8 cellular contexts compared by ENCODE assay signal in the genomic region with DNA sequence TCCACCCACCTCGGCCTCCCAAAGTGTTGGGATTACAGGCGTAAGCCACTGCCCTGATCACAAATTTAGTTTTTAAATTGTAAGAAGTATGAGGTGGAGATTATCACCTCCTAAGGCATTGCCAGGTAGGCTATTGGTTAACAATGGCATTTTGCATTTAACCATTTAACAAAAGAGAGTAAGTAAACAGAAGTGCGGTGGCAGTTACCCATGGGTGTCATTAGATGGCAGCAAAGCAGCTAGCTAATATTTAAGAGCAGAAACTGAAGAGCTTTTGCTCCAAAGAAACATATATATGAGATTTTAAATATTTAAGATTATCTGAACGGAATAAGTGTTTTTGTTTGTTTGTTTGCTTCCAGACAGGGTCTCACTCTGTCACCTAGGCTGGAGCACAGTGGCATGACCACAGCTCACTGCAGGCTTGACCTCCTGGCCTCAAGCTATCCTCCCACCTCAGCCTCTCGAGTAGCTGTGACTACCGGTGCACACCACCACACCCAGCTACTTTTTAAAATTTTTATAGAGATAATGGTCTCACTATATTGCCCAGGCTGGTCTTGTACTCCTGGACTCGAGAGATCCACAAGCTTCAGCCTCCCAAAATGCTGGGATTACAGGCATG.
DNase-seq lines count a peak whose midpoint lies in the region; ATAC-seq and TF ChIP-seq lines count a peak whose summit lies in the region.

No MANE protein-coding gene starts in this region.

- H3K27ac ChIP-seq in RWPE2 (ENCODE audit: poor library complexity, severe bottlenecking) (no peak overlapping the region), gastroesophageal sphincter (no peak overlapping the region), testis (no peak overlapping the region)

- ATAC-seq in GM18858 (IDR thresholded peaks at IDR 0.05; ENCODE audit: unreplicated experiment) (peak; percentile 48), RWPE2 (ENCODE audit: low read depth) (0 out of 3 replicates have a peak, but pooled peaks have one; percentile 23), gastroesophageal sphincter (no peak)

- H3K4me1 ChIP-seq in RWPE2 (ENCODE audit: insufficient read depth, poor library complexity, severe bottlenecking) = no peaks in the 10 kb centered on the region
- peaks cover 0 to 29% (median 8%) of the 10 kb centered on the region in 3 donors for H3K4me1 ChIP-seq in gastroesophageal sphincter
- peaks cover 7% of the 10 kb centered on the region for H3K4me1 ChIP-seq in testis

- no peaks in the 10 kb centered on the region for H3K36me3 ChIP-seq in RWPE2 (ENCODE audit: low read depth)
- no peaks in the 10 kb centered on the region for H3K36me3 ChIP-seq in gastroesophageal sphincter
- no peaks in the 10 kb centered on the region for H3K36me3 ChIP-seq in testis (ENCODE audit: low read depth, missing control alignments)

- TF ChIP-seq EP300 in gastroesophageal sphincter (IDR thresholded peaks at IDR 0.05) = no peak

- peaks cover 0 to 4% (median 0%) of the 10 kb centered on the region in 7 donors for H3K9me3 Mint-ChIP-seq in CD14-positive monocyte

- no peak overlapping the region for H3K4me3 Mint-ChIP-seq in CD14-positive monocyte

- H3K27me3 Mint-ChIP-seq in CD14-positive monocyte (ENCODE audit: low read depth in 3 of 3) = peaks cover 6 to 9% (median 7%) of the 10 kb centered on the region in 3 donors

- TF ChIP-seq POLR2A in gastroesophageal sphincter (IDR thresholded peaks at IDR 0.05) = no peak
- no peak for TF ChIP-seq POLR2A in testis (IDR thresholded peaks at IDR 0.05)

- TF ChIP-seq CTCF in CD14-positive monocyte (IDR thresholded peaks at IDR 0.05) (peak; percentile 46), RWPE2 (IDR thresholded peaks at IDR 0.05; ENCODE audit: poor library complexity, severe bottlenecking) (peak; percentile 79), gastroesophageal sphincter (IDR thresholded peaks at IDR 0.05) (peak; percentile 21 to 64 (median 46)), testis (IDR thresholded peaks at IDR 0.05) (peak; percentile 8 to 66 (median 38))

- H3K27me3 ChIP-seq in RWPE2 (ENCODE audit: insufficient read depth, poor library complexity, severe bottlenecking) (no peaks in the 10 kb centered on the region), gastroesophageal sphincter (no peaks in the 10 kb centered on the region), testis (no peaks in the 10 kb centered on the region)

- WGBS in gastroesophageal sphincter (ENCODE audit: low coverage in 1 of 2), 2 donors = 54 to 64% methylated on average over 5 to 7 of the region's 7 CpGs
- 62 to 68% methylated on average over 7 of the region's 7 CpGs for WGBS in testis, 2 donors

- H3K4me3 ChIP-seq in RWPE2 (ENCODE audit: severe bottlenecking) = no peak overlapping the region
- H3K4me3 ChIP-seq in gastroesophageal sphincter = no peak overlapping the region
- no peak overlapping the region for H3K4me3 ChIP-seq in testis

- no peak overlapping the region for H3K27ac Mint-ChIP-seq in CD14-positive monocyte

- H3K36me3 Mint-ChIP-seq in CD14-positive monocyte = no peaks in the 10 kb centered on the region

- peaks cover 11% of the 10 kb centered on the region for H3K4me1 Mint-ChIP-seq in CD14-positive monocyte

- H3K9me3 ChIP-seq in RWPE2 (ENCODE audit: severe bottlenecking) (no peaks in the 10 kb centered on the region), gastroesophageal sphincter (no peaks in the 10 kb centered on the region), testis (no peaks in the 10 kb centered on the region)

- no peak for DNase-seq in CD14-positive monocyte (ENCODE audit: low spot score)
- peak; percentile 69 to 71 for DNase-seq in Kasumi-1 (lab: John Stamatoyannopoulos, UW)
- DNase-seq in RWPE2 (ENCODE audit: low spot score) = no peak
- DNase-seq in testis = peak; percentile 40
- no peak for DNase-seq in activated CD8-positive, alpha-beta memory T cell treated with anti-CD3 and anti-CD28 coated beads for 24 hours
- no peak for DNase-seq in activated CD4-positive, alpha-beta T cell treated with anti-CD3 and anti-CD28 coated beads for 4 hours

- intact Hi-C loops in CD14-positive monocyte (cut with micrococcal nuclease) = no loop called here
- intact Hi-C loops in testis (cut with DNase I; ENCODE audit: low total_unique reads) = no loop called here

Comparison
In these comparisons a context has a peak if more than half of its experiments do, and no peak if none do; other contexts are left out.
1. DNase-seq: peak in Kasumi-1 (2 of 2) and testis (single experiment); none in CD14-positive monocyte (single experiment), RWPE2 (single experiment), activated CD8-positive, alpha-beta memory T cell treated with anti-CD3 and anti-CD28 coated beads for 24 hours (single experiment) and activated CD4-positive, alpha-beta T cell treated with anti-CD3 and anti-CD28 coated beads for 4 hours (0 of 2).
2. Peak in every context shown above with its lines, with median percentiles within 50 percentile points of each other: CTCF ChIP-seq.